Comparison of ENCODE assay signal across 24 cellular contexts in the genomic region with DNA sequence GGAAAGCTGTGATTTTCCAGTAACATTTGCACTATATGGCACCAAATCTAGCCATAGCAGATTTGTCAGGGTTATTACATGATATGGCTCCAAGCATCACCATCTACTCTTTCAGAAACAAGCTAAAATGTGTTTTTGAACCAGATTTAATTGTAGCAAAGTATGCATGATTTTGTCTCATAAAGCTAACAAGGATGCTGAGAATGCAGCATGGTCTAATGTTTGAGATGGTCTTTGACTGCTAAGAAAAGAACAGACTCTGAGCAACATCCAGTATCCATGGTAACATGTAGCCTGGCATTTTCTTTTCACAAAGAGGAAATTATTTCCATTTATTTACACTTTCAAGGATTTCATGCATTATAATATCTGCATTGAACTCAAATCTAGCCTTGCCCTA.
"Had no signal": no experiment of that assay in that cellular context is flagged by ENCODE, and none has a peak within 500 bp of the region (broad histone marks: within the 10 kb centered on the region; RNA-seq: fewer than 3 reads in every experiment).

No MANE protein-coding gene starts in this region.

- H3K4me3 Mint-ChIP-seq: memory B cell; mesothelial cell of epicardium; natural killer cell; stimulated activated effector memory CD8-positive, alpha-beta T cell treated with anti-CD3 and anti-CD28 coated beads, Interleukin-12 subunit alpha, Interleukin-12 subunit beta, amount 100 ng/mL, for 72 hours had no signal

- H3K9me3 ChIP-seq: esophagus muscularis mucosa, gastroesophageal sphincter, left ventricle myocardium inferior, lower lobe of right lung, neutrophil, psoas muscle, right lobe of liver, tibial artery, upper lobe of left lung, uterus had no signal

- H3K36me3 Mint-ChIP-seq: memory B cell; mesothelial cell of epicardium; natural killer cell; stimulated activated effector memory CD8-positive, alpha-beta T cell treated with anti-CD3 and anti-CD28 coated beads, Interleukin-12 subunit alpha, Interleukin-12 subunit beta, amount 100 ng/mL, for 72 hours had no signal

- DNase-seq: cortex of kidney; effector memory CD4-positive, alpha-beta T cell; glutamatergic neuron; left cardiac atrium; left ventricle myocardium inferior; lower lobe of right lung; natural killer cell; psoas muscle; retina; right lobe of liver; stimulated activated CD4-positive, alpha-beta T cell treated with anti-CD3 and anti-CD28 coated beads, Interleukin-4, amount 100 ng/mL, for 1 hour; stimulated activated CD8-positive, alpha-beta memory T cell treated with anti-CD3 and anti-CD28 coated beads, Interleukin-4, amount 100 ng/mL, for 48 hours; stimulated activated naive CD8-positive, alpha-beta T cell treated with anti-CD3 and anti-CD28 coated beads, Interleukin-15, Interleukin-2, amounts not matched to agents 100 U/mL and 50 U/mL, for 24 hours; tibial artery; upper lobe of left lung; uterus had no signal

- H3K27ac Mint-ChIP-seq: memory B cell; mesothelial cell of epicardium; natural killer cell; stimulated activated effector memory CD8-positive, alpha-beta T cell treated with anti-CD3 and anti-CD28 coated beads, Interleukin-12 subunit alpha, Interleukin-12 subunit beta, amount 100 ng/mL, for 72 hours had no signal

- H3K27ac ChIP-seq: epithelial cell of prostate, esophagus muscularis mucosa, gastroesophageal sphincter, left ventricle myocardium inferior, lower lobe of right lung, neutrophil, psoas muscle, right lobe of liver, tibial artery, upper lobe of left lung, uterus had no signal

- H3K9me3 Mint-ChIP-seq: memory B cell; stimulated activated effector memory CD8-positive, alpha-beta T cell treated with anti-CD3 and anti-CD28 coated beads, Interleukin-12 subunit alpha, Interleukin-12 subunit beta, amount 100 ng/mL, for 72 hours had no signal

- H3K4me1 Mint-ChIP-seq: memory B cell; mesothelial cell of epicardium; natural killer cell; stimulated activated effector memory CD8-positive, alpha-beta T cell treated with anti-CD3 and anti-CD28 coated beads, Interleukin-12 subunit alpha, Interleukin-12 subunit beta, amount 100 ng/mL, for 72 hours had no signal

- H3K27me3 Mint-ChIP-seq: memory B cell had no signal

- FAIRE-seq: keratinocyte had no signal

- H3K36me3 ChIP-seq: esophagus muscularis mucosa, gastroesophageal sphincter, lower lobe of right lung, neutrophil, right lobe of liver, upper lobe of left lung, uterus had no signal

- H3K4me1 ChIP-seq: esophagus muscularis mucosa, gastroesophageal sphincter, left ventricle myocardium inferior, lower lobe of right lung, psoas muscle, right lobe of liver, tibial artery, upper lobe of left lung, uterus had no signal

- H3K4me3 ChIP-seq: esophagus muscularis mucosa, gastroesophageal sphincter, left ventricle myocardium inferior, lower lobe of right lung, psoas muscle, right lobe of liver, tibial artery, upper lobe of left lung, uterus had no signal

- H3K27me3 ChIP-seq: esophagus muscularis mucosa, gastroesophageal sphincter, neutrophil, right lobe of liver, tibial artery, upper lobe of left lung, uterus had no signal
